8 cellular contexts compared by ENCODE assay signal in the genomic region with DNA sequence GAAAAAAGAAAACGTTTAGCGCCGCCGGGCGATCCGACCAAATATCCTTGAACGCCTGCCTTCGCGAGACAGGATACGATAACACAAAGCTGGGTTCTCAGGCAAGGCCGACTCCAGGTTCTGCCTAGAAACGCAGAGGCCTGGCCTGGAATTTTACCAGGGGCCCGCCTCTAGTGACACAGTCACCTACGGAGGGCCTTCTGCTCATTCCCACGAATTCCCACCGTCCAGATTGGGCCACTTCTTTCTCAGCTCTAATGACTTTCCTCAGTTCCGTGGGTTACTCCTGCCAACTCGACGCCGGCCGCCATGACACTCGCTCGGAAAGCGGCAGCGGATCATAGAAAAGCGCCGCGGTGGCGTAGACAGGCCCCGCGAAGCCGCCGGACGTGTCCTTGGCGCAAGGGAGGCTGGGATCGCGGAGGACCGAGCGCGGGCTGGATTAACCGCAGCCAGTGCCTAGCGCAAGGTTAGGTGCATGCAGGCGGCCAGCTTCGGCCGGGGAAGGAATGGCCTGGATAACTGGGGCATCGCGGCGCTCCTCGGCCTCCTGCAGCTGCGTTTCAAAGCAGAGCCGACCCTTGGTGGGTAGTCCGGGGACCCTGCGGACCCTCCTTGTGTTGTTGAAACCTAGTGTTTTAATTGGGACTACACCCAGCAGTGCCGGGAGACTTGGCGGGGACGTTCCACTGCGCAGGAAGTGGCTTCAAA. TPM values are rescaled to one million over a fixed set of nuclear protein-coding genes. Genes with fewer than 3 reads are reported as not detected.
DNase-seq lines count a peak whose midpoint lies in the region; TF ChIP-seq lines count a peak whose summit lies in the region.

Gene TRIP11, minus strand, starts transcription at position 340 of the 711 bp plus-strand sequence. CDS start 374 bp downstream, outside the sequence.

- DNase-seq in GM03348 (ENCODE audit: low spot score) (peak; percentile 95), HEK293T (ENCODE audit: extremely low spot score) (peak; percentile 89), MV-4-11 (lab: John Stamatoyannopoulos, UW) (peak; percentile 83), SK-N-MC (ENCODE audit: low read depth, low spot score) (no peak), germinal center (ENCODE audit: low spot score) (peak; percentile 92), nucleus accumbens (lab: John Stamatoyannopoulos, UW) (peak; percentile 47 to 96 (median 89)), suprapubic skin (ENCODE audit: low spot score in 2 of 2) (peak; percentile 95 to 96)
- peak; percentile 97 for DNase-seq in activated naive CD4-positive, alpha-beta T cell treated with anti-CD3 and anti-CD28 coated beads, Interleukin-2, amount 10 ng/mL, durations not matched to agents 7 days and 5 days

- peak within 1 kb of the TSS; percentile 94 for H3K9ac ChIP-seq in SK-N-MC (ENCODE audit: insufficient read length)

- POLR2A ChIA-PET in HEK293T (lab: Yijun Ruan, JAX): interaction anchor here (0.6 to 3.0 kb wide), 22 partner anchors 9 to 709 kb away, joined by 3 to 20 read pairs (median 4); partner anchors contain the start of genes ATXN3, CPSF2, LGMN and NDUFB1

- peaks cover 16% of the 10 kb centered on the region for H3K36me3 Mint-ChIP-seq in activated naive CD4-positive, alpha-beta T cell treated with anti-CD3 and anti-CD28 coated beads, Interleukin-2, amount 10 ng/mL, durations not matched to agents 7 days and 5 days

- H3K27me3 ChIP-seq in suprapubic skin: no peaks in the 10 kb centered on the region

- peaks cover 35% of the 10 kb centered on the region for H3K4me1 ChIP-seq in suprapubic skin

- H3K4me3 ChIP-seq in SK-N-MC (peak within 1 kb of the TSS; percentile 97), suprapubic skin (peak within 1 kb of the TSS; percentile 88)

- H3K36me3 ChIP-seq in SK-N-MC (ENCODE audit: insufficient read depth, low read length) (no peaks in the 10 kb centered on the region), suprapubic skin (peaks cover 15% of the 10 kb centered on the region)

- no peaks in the 10 kb centered on the region for H3K9me3 Mint-ChIP-seq in activated naive CD4-positive, alpha-beta T cell treated with anti-CD3 and anti-CD28 coated beads, Interleukin-2, amount 10 ng/mL, durations not matched to agents 7 days and 5 days

- WGBS in suprapubic skin: under 1% methylated on average over 20 of the region's 57 CpGs

- no peak for TF ChIP-seq CTCF in suprapubic skin (IDR thresholded peaks at IDR 0.05)

- H3K4me3 Mint-ChIP-seq in activated naive CD4-positive, alpha-beta T cell treated with anti-CD3 and anti-CD28 coated beads, Interleukin-2, amount 10 ng/mL, durations not matched to agents 7 days and 5 days: peak within 1 kb of the TSS; percentile 91

- peaks cover 45% of the 10 kb centered on the region for H3K4me1 Mint-ChIP-seq in activated naive CD4-positive, alpha-beta T cell treated with anti-CD3 and anti-CD28 coated beads, Interleukin-2, amount 10 ng/mL, durations not matched to agents 7 days and 5 days

- no peak for TF ChIP-seq EP300 in suprapubic skin (IDR thresholded peaks at IDR 0.05)

- H3K27ac Mint-ChIP-seq in activated naive CD4-positive, alpha-beta T cell treated with anti-CD3 and anti-CD28 coated beads, Interleukin-2, amount 10 ng/mL, durations not matched to agents 7 days and 5 days: peak within 1 kb of the TSS; percentile 99

- no peaks in the 10 kb centered on the region for H3K27me3 Mint-ChIP-seq in activated naive CD4-positive, alpha-beta T cell treated with anti-CD3 and anti-CD28 coated beads, Interleukin-2, amount 10 ng/mL, durations not matched to agents 7 days and 5 days

- peak in 1 of 2 donors; percentile 72 for TF ChIP-seq POLR2A in suprapubic skin (IDR thresholded peaks at IDR 0.05)

- CTCF ChIA-PET in HEK293T (lab: Yijun Ruan, JAX): no interaction called here
- CTCF ChIA-PET in activated naive CD4-positive, alpha-beta T cell treated with anti-CD3 and anti-CD28 coated beads, Interleukin-2, amount 10 ng/mL, durations not matched to agents 7 days and 5 days (lab: Charles Lee): interaction anchor here (1.0 to 2.2 kb wide), 3 partner anchors 43 to 94 kb away, joined by 3 to 10 read pairs (median 4); partner anchors contain the start of gene ATXN3

- peak within 1 kb of the TSS; percentile 80 for H3K27ac ChIP-seq in SK-N-MC
- H3K27ac ChIP-seq in suprapubic skin: peak within 1 kb of the TSS; percentile 96

- H3K9me3 ChIP-seq in SK-N-MC (ENCODE audit: low read depth, low read length) (no peaks in the 10 kb centered on the region), suprapubic skin (no peaks in the 10 kb centered on the region)

TF ChIP-seq in HEK293T, 16 proteins besides CTCF, POLR2A, EP300 and RAD21:
- TF ChIP-seq ELF4 (IDR thresholded peaks at IDR 0.05) (peak; percentile 27; the same call in 1 of the 2 replicates), FOXA1 (IDR thresholded peaks at IDR 0.05) (no peak), NFRKB (IDR thresholded peaks at IDR 0.05) (peak; percentile 55), L3MBTL2 (conservative IDR thresholded peaks at IDR 0.05) (peak; percentile 61)

RNA-seq across cellular contexts. Expression of gene TRIP11, which starts in this region (rescaled TPM):
- 10 to 100 TPM; 23.3 to 59.1 (median 36.9) TPM for total RNA-seq in suprapubic skin
